In the genomic region with DNA sequence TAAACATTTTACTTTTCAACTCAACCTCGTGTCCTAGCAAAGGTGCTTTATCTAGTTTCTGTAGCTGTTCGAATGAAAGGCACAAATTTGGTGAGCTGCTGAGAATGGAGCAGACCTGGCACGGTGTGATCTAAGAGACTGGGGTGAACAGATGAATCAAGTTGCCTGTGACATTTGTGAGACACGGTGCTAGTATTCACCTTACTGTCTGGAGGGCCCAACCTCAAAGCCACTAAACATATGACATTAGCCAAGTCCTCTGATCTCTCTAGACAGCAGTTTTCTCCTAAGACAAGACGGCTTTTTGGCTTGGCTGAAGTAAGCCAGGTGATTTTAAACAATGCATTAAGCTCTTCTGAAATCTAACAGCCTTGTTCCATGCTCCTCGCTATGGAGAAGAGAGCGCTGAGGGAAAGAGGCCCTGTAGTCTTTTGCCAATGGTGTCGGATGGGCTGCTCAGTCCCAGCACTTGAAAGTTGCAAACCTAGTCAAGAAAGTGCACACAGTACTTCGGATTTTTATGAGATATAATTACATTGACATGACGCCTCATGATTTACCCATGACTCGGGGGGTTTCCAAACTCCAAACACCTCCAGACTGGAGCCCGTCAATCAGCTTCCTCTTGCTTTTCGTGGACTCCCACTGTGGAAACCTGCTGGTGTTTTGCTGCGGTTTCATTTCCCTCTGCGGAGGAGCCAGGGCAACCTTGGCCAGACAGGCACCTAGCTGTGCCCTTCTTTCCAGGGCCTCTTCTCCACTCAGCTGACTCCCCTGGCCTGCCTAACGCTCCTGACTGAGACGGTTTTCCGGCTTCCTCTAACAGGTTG, we compare ENCODE assay signal across 8 cellular contexts. TPM values are rescaled to one million over a fixed set of nuclear protein-coding genes. Genes with fewer than 3 reads are reported as not detected.
DNase-seq lines count a peak whose midpoint lies in the region; ATAC-seq lines count a peak whose summit lies in the region.

No MANE protein-coding gene starts in this region.

- H3K36me3 Mint-ChIP-seq in activated CD8-positive, alpha-beta T cell treated with anti-CD3 and anti-CD28 coated beads, Interleukin-2, amount 10 ng/mL, durations not matched to agents 7 days and 5 days (ENCODE audit: low read depth): peaks cover 23% of the 10 kb centered on the region

- H3K27ac ChIP-seq in skin epidermis: peak overlapping the region in 20 of 21 experiments; percentile 70 to 97 (median 91)

- intact Hi-C loops in left cardiac atrium (cut with DNase I): loop anchor here (2.0 to 10.0 kb wide), 3 partner anchors 112 to 288 kb away; no protein-coding TSS in a partner anchor

- ATAC-seq in HG03520 (IDR thresholded peaks at IDR 0.05; ENCODE audit: unreplicated experiment): peak; percentile 6
- peak; percentile 34 for ATAC-seq in activated CD8-positive, alpha-beta T cell treated with anti-CD3 and anti-CD28 coated beads, Interleukin-2, amount 10 ng/mL, durations not matched to agents 7 days and 5 days
- ATAC-seq in left cardiac atrium: no peak

- CTCF ChIA-PET in activated CD8-positive, alpha-beta T cell treated with anti-CD3 and anti-CD28 coated beads, Interleukin-2, amount 10 ng/mL, durations not matched to agents 7 days and 5 days (lab: Charles Lee): interaction anchor here (0.7 to 2.7 kb wide), 12 partner anchors 25 to 549 kb away, joined by 3 to 16 read pairs (median 4); a partner anchor contains a TSS

- H3K27me3 Mint-ChIP-seq in activated CD8-positive, alpha-beta T cell treated with anti-CD3 and anti-CD28 coated beads, Interleukin-2, amount 10 ng/mL, durations not matched to agents 7 days and 5 days (ENCODE audit: low read depth): no peaks in the 10 kb centered on the region

- H3K9me3 Mint-ChIP-seq in activated CD8-positive, alpha-beta T cell treated with anti-CD3 and anti-CD28 coated beads, Interleukin-2, amount 10 ng/mL, durations not matched to agents 7 days and 5 days (ENCODE audit: insufficient read depth): no peaks in the 10 kb centered on the region

- POLR2A ChIA-PET in activated CD8-positive, alpha-beta T cell treated with anti-CD3 and anti-CD28 coated beads, Interleukin-2, amount 10 ng/mL, durations not matched to agents 7 days and 5 days (lab: Charles Lee): interaction anchor here (0.7 to 2.9 kb wide), 2 partner anchors 213 to 527 kb away, joined by 3 to 11 read pairs; a partner anchor contains a TSS

- H3K4me3 ChIP-seq in skin epidermis: peak overlapping the region; percentile 55 to 99 (median 84)

- peaks cover 28% of the 10 kb centered on the region for H3K4me1 Mint-ChIP-seq in activated CD8-positive, alpha-beta T cell treated with anti-CD3 and anti-CD28 coated beads, Interleukin-2, amount 10 ng/mL, durations not matched to agents 7 days and 5 days (ENCODE audit: low read depth)

- H3K27ac Mint-ChIP-seq in activated CD8-positive, alpha-beta T cell treated with anti-CD3 and anti-CD28 coated beads, Interleukin-2, amount 10 ng/mL, durations not matched to agents 7 days and 5 days: peak overlapping the region; percentile 93

- peak overlapping the region; percentile 93 for H3K4me3 Mint-ChIP-seq in activated CD8-positive, alpha-beta T cell treated with anti-CD3 and anti-CD28 coated beads, Interleukin-2, amount 10 ng/mL, durations not matched to agents 7 days and 5 days

- peak in 2 of 3 experiments; percentile 50 to 53 for DNase-seq in NCI-H1417 (lab: John Stamatoyannopoulos, UW)
- no peak for DNase-seq in NCI-H1417 treated with DMSO at 0.1 percent for 48 hours (lab: John Stamatoyannopoulos, UW)
- peak; percentile 59 for DNase-seq in activated CD8-positive, alpha-beta T cell treated with anti-CD3 and anti-CD28 coated beads, Interleukin-2, amount 10 ng/mL, durations not matched to agents 7 days and 5 days
- DNase-seq in left cardiac atrium: peak; percentile 36
- DNase-seq in NCI-H128 (lab: John Stamatoyannopoulos, UW; ENCODE audit: unreplicated experiment): no peak
- DNase-seq in amniotic stem cell (lab: John Stamatoyannopoulos, UW): no peak

RNA-seq across cellular contexts. Expression of a gene that starts 0.8 kb away (rescaled TPM):
- 10 to 100 TPM; 49.3 to 50.4 TPM for total RNA-seq in activated CD8-positive, alpha-beta T cell treated with anti-CD3 and anti-CD28 coated beads, Interleukin-2, amount 10 ng/mL, durations not matched to agents 7 days and 5 days
- total RNA-seq in left cardiac atrium: 10 to 100 TPM; 12.7 to 12.9 TPM

RNA-seq across cellular contexts. Expression of a gene that starts 55.4 kb away (rescaled TPM):
- total RNA-seq in activated CD8-positive, alpha-beta T cell treated with anti-CD3 and anti-CD28 coated beads, Interleukin-2, amount 10 ng/mL, durations not matched to agents 7 days and 5 days: 10 to 100 TPM; 28.6 to 29.4 TPM
- 10 to 100 TPM; 55.8 to 62.3 TPM for total RNA-seq in left cardiac atrium

Comparison
In these comparisons a context has a peak if more than half of its experiments do, and no peak if none do; other contexts are left out.
1. DNase-seq: peak in NCI-H1417 (2 of 3), activated CD8-positive, alpha-beta T cell treated with anti-CD3 and anti-CD28 coated beads, Interleukin-2, amount 10 ng/mL, durations not matched to agents 7 days and 5 days (single experiment) and left cardiac atrium (single experiment); none in NCI-H1417 treated with DMSO at 0.1 percent for 48 hours (single experiment), NCI-H128 (single experiment) and amniotic stem cell (single experiment).
2. ATAC-seq: peak in HG03520 (single experiment) and activated CD8-positive, alpha-beta T cell treated with anti-CD3 and anti-CD28 coated beads, Interleukin-2, amount 10 ng/mL, durations not matched to agents 7 days and 5 days (single experiment); none in left cardiac atrium (0 of 2).